8 cellular contexts compared by ENCODE assay signal in the genomic region with DNA sequence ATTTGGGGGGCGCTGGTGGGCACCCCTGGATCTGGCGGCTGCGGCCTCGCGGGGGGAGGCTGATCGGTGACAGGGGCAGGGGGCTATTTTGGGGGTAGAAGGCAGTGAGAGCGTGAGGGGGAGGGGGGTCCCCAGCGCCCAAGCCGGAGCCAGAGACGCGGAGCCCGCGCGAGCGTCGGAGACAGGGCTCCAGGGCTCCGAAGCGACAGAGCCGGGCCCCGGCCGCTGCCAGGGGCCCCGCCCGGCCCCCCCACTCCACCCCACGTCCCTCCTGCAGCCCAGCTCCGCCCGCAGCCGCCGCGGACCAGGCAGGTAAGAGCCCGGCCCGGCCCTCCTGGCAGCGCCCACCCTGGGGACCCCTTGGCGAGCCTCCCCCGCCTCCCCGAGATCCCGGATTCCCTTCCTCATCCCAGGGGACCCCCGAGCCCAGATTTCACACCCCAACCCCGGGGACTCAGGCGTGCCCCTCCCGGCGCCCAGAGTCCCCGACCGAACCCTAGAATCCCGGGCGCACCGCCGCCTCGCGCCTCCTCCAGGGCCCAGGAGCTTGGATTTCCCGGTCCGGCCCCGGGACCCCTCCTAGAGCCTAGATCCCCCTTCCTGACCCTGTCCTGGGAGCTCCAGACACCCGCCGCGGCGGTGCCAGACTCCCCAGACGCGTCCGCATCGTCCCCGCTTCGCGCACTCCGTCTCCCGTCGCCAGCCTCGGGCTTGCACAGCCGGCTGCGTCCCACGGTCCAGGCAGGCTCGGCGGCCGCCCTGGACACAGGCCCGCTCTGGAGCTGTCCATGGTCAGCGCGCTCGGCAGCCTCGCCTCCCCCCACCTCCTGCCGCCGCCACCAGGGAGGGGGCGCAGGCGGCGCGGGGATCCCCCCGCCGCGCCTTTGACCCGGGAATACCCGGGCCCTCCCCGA. TPM values are rescaled to one million over a fixed set of nuclear protein-coding genes. Genes with fewer than 3 reads are reported as not detected.
DNase-seq lines count a peak whose midpoint lies in the region; ATAC-seq and TF ChIP-seq lines count a peak whose summit lies in the region.

TSS of gene PPFIA3 (plus strand) at position 134 of the 914 bp plus-strand sequence. CDS start 8,330 bp downstream, outside the sequence.

- peaks cover 15% of the 10 kb centered on the region for H3K27me3 Mint-ChIP-seq in HFFc6 (ENCODE audit: insufficient read depth)
- H3K27me3 Mint-ChIP-seq in activated CD8-positive, alpha-beta T cell treated with anti-CD3 and anti-CD28 coated beads for 36 hours = peaks cover 10% of the 10 kb centered on the region

- H3K4me1 ChIP-seq in esophagus (ENCODE audit: control insufficient read depth in 2 of 2, insufficient read depth in 2 of 2, low read length in 1 of 2) = peaks cover 2 to 16% of the 10 kb centered on the region in 2 donors
- no peaks in the 10 kb centered on the region for H3K4me1 ChIP-seq in urinary bladder (ENCODE audit: insufficient read depth)

- ATAC-seq in activated CD8-positive, alpha-beta T cell treated with anti-CD3 and anti-CD28 coated beads for 36 hours = no peak
- ATAC-seq in HG03571 (IDR thresholded peaks at IDR 0.05; ENCODE audit: unreplicated experiment) (no peak), GM19324 (IDR thresholded peaks at IDR 0.05; ENCODE audit: low FRiP score, unreplicated experiment) (no peak)

- 0 out of 2 replicates have a peak, but pooled peaks cover 3% of the 10 kb centered on the region for H3K36me3 Mint-ChIP-seq in HFFc6 (ENCODE audit: low read depth)
- H3K36me3 Mint-ChIP-seq in activated CD8-positive, alpha-beta T cell treated with anti-CD3 and anti-CD28 coated beads for 36 hours (ENCODE audit: low read depth) = peaks cover 6% of the 10 kb centered on the region

- POLR2A ChIA-PET in activated CD8-positive, alpha-beta T cell treated with anti-CD3 and anti-CD28 coated beads for 36 hours (lab: Charles Lee) = interaction anchor here (1.2 to 1.6 kb wide), 4 partner anchors 9 to 25 kb away, joined by 3 to 6 read pairs (median 4); no protein-coding TSS in a partner anchor

- CTCF ChIA-PET in activated CD8-positive, alpha-beta T cell treated with anti-CD3 and anti-CD28 coated beads for 36 hours (lab: Charles Lee) = interaction anchor here (0.7 to 2.1 kb wide), 6 partner anchors 11 to 289 kb away, joined by 3 to 9 read pairs (median 4); no protein-coding TSS in a partner anchor

- H3K36me3 ChIP-seq in esophagus (ENCODE audit: control insufficient read depth in 2 of 2, insufficient read depth in 2 of 2, low read length in 1 of 2) = peaks cover 0 to 2% of the 10 kb centered on the region in 2 donors
- H3K36me3 ChIP-seq in urinary bladder (ENCODE audit: insufficient read depth) = no peaks in the 10 kb centered on the region

- H3K4me1 Mint-ChIP-seq in HFFc6 (ENCODE audit: low read depth) = peaks cover 20% of the 10 kb centered on the region
- H3K4me1 Mint-ChIP-seq in activated CD8-positive, alpha-beta T cell treated with anti-CD3 and anti-CD28 coated beads for 36 hours (ENCODE audit: low read depth) = peaks cover 25% of the 10 kb centered on the region

- no peak for TF ChIP-seq CTCF in AG10803 (conservative IDR thresholded peaks at IDR 0.05; ENCODE audit: low read length)
- TF ChIP-seq CTCF in HFFc6 (IDR thresholded peaks at IDR 0.05) = no peak
- no peak for TF ChIP-seq CTCF in activated CD8-positive, alpha-beta T cell treated with anti-CD3 and anti-CD28 coated beads for 36 hours (IDR thresholded peaks at IDR 0.05)

- WGBS in esophagus, 2 donors = 1% methylated on average over 72 to 90 of the region's 90 CpGs
- WGBS in urinary bladder = under 1% methylated on average over 90 of the region's 90 CpGs

- H3K9me3 Mint-ChIP-seq in HFFc6 = no peaks in the 10 kb centered on the region
- H3K9me3 Mint-ChIP-seq in activated CD8-positive, alpha-beta T cell treated with anti-CD3 and anti-CD28 coated beads for 36 hours = no peaks in the 10 kb centered on the region

- peak within 1 kb of the TSS; percentile 89 for H3K4me3 Mint-ChIP-seq in HFFc6
- peak within 1 kb of the TSS; percentile 88 for H3K4me3 Mint-ChIP-seq in activated CD8-positive, alpha-beta T cell treated with anti-CD3 and anti-CD28 coated beads for 36 hours

- peak; percentile 53 for DNase-seq in AG10803 (ENCODE audit: low read depth)
- DNase-seq in HFFc6 = peak; percentile 54
- no peak for DNase-seq in activated CD8-positive, alpha-beta T cell treated with anti-CD3 and anti-CD28 coated beads for 36 hours
- peak; percentile 63 for DNase-seq in mucosa of gallbladder (ENCODE audit: low spot score)

- no peaks in the 10 kb centered on the region for H3K9me3 ChIP-seq in esophagus (ENCODE audit: control insufficient read depth in 2 of 2, insufficient read depth in 1 of 2, low read depth in 1 of 2, low read length in 1 of 2)

- H3K27me3 ChIP-seq in esophagus (ENCODE audit: control insufficient read depth in 1 of 2, insufficient read depth in 2 of 2, low read length in 2 of 2) = no peaks in the 10 kb centered on the region

- intact Hi-C loops in activated CD8-positive, alpha-beta T cell treated with anti-CD3 and anti-CD28 coated beads for 36 hours (cut with micrococcal nuclease) = no loop called here

- peak within 1 kb of the TSS; percentile 79 for H3K4me3 ChIP-seq in AG10803 (ENCODE audit: low read length)
- peak within 1 kb of the TSS; percentile 55 to 66 for H3K4me3 ChIP-seq in esophagus (ENCODE audit: low read depth in 1 of 2, low read length in 2 of 2)
- H3K4me3 ChIP-seq in urinary bladder (ENCODE audit: low read depth, low read length) = peak within 1 kb of the TSS; percentile 50

- peak within 1 kb of the TSS; percentile 97 to 98 for H3K27ac ChIP-seq in esophagus (ENCODE audit: low read depth in 2 of 2, low read length in 1 of 2)
- H3K27ac ChIP-seq in urinary bladder (ENCODE audit: low read depth) = peak within 1 kb of the TSS; percentile 96

- H3K27ac Mint-ChIP-seq in HFFc6 = peak within 1 kb of the TSS; percentile 77
- peak within 1 kb of the TSS; percentile 91 for H3K27ac Mint-ChIP-seq in activated CD8-positive, alpha-beta T cell treated with anti-CD3 and anti-CD28 coated beads for 36 hours

RNA-seq across cellular contexts. Expression of gene PPFIA3, which starts in this region (rescaled TPM):
- 1 to 10 TPM; 1.9 to 2.4 (median 2.3) TPM for total RNA-seq in HFFc6 (2021; fragmentation: NEBNext Ultra II Directional; extraction: Animal tissue kit (Norgen Biotek cat#: 25700))
- total RNA-seq in activated CD8-positive, alpha-beta T cell treated with anti-CD3 and anti-CD28 coated beads for 36 hours = 1 to 10 TPM; 3.9 to 5.1 TPM
- polyA plus RNA-seq in esophagus = 10 to 100 TPM; 15.2 to 28.6 TPM
- total RNA-seq in mucosa of gallbladder = 9.7 TPM
- total RNA-seq in urinary bladder = 5.2 TPM
- polyA plus RNA-seq in urinary bladder = 12.2 TPM
